In the genomic region with DNA sequence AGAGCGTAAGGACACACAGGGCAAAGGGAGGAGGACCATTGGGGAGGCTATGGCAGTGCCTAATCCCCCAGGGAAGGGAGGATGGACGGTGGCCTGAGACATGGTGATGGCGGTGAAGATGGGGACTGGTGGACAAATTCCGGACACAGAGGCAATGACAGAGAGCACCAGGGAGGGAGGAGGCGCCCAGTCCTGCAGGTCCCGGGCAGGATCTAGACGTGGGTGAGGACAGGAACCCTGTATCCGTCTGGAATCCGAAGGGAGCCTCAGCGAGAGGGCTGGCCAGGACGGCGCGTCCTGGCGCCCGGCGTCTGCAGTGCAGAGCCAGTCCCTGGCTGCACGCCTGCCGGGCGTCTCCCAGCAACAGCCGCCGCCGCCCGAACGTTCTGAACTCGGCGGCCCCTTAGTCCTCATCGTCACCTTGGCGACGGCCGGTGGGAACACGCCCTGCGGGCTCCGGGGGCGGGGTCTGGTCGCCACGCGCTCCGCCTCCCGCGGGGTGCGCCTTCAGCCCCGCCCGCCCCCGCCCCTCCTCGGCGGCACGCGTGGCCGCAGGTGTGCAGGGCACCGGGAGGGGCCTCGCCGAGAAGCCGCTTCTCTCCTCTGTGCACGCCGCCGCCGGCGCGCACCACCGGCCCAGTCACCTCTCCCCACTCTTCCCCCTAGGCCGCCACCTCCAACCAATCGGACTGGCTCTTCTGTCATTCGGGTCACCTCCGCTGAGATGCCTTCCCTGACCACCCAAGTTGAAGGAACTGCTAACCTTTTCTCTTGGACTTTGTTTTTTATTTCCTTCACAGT, we compare ENCODE assay signal across 1 cellular context.
A peak's percentile ranks its signal among the peaks of the same experiment; 100 is the strongest.
TF ChIP-seq lines count a peak whose summit lies in the region.

No MANE protein-coding gene starts in this region.

TF ChIP-seq in HepG2, 621 proteins besides CTCF, POLR2A, EP300 and RAD21 (continued from another document and continues in another):
- TF ChIP-seq, protein P1, sequence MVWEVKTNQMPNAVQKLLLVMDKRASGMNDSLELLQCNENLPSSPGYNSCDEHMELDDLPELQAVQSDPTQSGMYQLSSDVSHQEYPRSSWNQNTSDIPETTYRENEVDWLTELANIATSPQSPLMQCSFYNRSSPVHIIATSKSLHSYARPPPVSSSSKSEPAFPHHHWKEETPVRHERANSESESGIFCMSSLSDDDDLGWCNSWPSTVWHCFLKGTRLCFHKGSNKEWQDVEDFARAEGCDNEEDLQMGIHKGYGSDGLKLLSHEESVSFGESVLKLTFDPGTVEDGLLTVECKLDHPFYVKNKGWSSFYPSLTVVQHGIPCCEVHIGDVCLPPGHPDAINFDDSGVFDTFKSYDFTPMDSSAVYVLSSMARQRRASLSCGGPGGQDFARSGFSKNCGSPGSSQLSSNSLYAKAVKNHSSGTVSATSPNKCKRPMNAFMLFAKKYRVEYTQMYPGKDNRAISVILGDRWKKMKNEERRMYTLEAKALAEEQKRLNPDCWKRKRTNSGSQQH (CRISPR knock-in tag; IDR thresholded peaks at IDR 0.05; ENCODE audit: low read depth) = no peak
- peak; percentile 91 for TF ChIP-seq RFX1 (IDR thresholded peaks at IDR 0.05)
- no peak for TF ChIP-seq CCAR2 (optimal IDR thresholded peaks at IDR 0.05; ENCODE audit: low read depth, low read length)
- TF ChIP-seq ZNF660 (CRISPR knock-in tag; IDR thresholded peaks at IDR 0.05; ENCODE audit: borderline replicate concordance, low read depth) = no peak
- TF ChIP-seq, protein P2, sequence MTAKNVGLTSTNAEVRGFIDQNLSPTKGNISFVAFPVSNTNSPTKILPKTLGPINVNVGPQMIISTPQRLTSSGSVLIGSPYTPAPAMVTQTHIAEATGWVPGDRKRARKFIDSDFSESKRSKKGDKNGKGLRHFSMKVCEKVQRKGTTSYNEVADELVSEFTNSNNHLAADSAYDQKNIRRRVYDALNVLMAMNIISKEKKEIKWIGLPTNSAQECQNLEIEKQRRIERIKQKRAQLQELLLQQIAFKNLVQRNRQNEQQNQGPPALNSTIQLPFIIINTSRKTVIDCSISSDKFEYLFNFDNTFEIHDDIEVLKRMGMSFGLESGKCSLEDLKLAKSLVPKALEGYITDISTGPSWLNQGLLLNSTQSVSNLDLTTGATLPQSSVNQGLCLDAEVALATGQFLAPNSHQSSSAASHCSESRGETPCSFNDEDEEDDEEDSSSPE (CRISPR knock-in tag; IDR thresholded peaks at IDR 0.05) = no peak
- no peak for TF ChIP-seq MAFF (IDR thresholded peaks at IDR 0.05; ENCODE audit: low read depth, low read length)
- TF ChIP-seq, protein P3, sequence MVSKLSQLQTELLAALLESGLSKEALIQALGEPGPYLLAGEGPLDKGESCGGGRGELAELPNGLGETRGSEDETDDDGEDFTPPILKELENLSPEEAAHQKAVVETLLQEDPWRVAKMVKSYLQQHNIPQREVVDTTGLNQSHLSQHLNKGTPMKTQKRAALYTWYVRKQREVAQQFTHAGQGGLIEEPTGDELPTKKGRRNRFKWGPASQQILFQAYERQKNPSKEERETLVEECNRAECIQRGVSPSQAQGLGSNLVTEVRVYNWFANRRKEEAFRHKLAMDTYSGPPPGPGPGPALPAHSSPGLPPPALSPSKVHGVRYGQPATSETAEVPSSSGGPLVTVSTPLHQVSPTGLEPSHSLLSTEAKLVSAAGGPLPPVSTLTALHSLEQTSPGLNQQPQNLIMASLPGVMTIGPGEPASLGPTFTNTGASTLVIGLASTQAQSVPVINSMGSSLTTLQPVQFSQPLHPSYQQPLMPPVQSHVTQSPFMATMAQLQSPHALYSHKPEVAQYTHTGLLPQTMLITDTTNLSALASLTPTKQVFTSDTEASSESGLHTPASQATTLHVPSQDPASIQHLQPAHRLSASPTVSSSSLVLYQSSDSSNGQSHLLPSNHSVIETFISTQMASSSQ (IDR thresholded peaks at IDR 0.05; ENCODE audit: low read depth) = no peak
- TF ChIP-seq, protein P3 (CRISPR knock-in tag; IDR thresholded peaks at IDR 0.05; ENCODE audit: borderline replicate concordance) = no peak
- TF ChIP-seq, protein P4, sequence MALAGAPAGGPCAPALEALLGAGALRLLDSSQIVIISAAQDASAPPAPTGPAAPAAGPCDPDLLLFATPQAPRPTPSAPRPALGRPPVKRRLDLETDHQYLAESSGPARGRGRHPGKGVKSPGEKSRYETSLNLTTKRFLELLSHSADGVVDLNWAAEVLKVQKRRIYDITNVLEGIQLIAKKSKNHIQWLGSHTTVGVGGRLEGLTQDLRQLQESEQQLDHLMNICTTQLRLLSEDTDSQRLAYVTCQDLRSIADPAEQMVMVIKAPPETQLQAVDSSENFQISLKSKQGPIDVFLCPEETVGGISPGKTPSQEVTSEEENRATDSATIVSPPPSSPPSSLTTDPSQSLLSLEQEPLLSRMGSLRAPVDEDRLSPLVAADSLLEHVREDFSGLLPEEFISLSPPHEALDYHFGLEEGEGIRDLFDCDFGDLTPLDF (CRISPR knock-in tag; IDR thresholded peaks at IDR 0.05) = no peak
- TF ChIP-seq ATM (IDR thresholded peaks at IDR 0.05; ENCODE audit: borderline replicate concordance) = no peak
- TF ChIP-seq ZNF33B (CRISPR knock-in tag; IDR thresholded peaks at IDR 0.05) = no peak
- 0 out of 2 replicates have a peak, but pooled peaks have one; percentile 52 for TF ChIP-seq SALL2 (CRISPR knock-in tag; IDR thresholded peaks at IDR 0.05)
- TF ChIP-seq ARHGAP35 (CRISPR knock-in tag; IDR thresholded peaks at IDR 0.05; ENCODE audit: borderline replicate concordance) = no peak
- TF ChIP-seq RELA (CRISPR knock-in tag; IDR thresholded peaks at IDR 0.05) = no peak
- TF ChIP-seq, protein P5, sequence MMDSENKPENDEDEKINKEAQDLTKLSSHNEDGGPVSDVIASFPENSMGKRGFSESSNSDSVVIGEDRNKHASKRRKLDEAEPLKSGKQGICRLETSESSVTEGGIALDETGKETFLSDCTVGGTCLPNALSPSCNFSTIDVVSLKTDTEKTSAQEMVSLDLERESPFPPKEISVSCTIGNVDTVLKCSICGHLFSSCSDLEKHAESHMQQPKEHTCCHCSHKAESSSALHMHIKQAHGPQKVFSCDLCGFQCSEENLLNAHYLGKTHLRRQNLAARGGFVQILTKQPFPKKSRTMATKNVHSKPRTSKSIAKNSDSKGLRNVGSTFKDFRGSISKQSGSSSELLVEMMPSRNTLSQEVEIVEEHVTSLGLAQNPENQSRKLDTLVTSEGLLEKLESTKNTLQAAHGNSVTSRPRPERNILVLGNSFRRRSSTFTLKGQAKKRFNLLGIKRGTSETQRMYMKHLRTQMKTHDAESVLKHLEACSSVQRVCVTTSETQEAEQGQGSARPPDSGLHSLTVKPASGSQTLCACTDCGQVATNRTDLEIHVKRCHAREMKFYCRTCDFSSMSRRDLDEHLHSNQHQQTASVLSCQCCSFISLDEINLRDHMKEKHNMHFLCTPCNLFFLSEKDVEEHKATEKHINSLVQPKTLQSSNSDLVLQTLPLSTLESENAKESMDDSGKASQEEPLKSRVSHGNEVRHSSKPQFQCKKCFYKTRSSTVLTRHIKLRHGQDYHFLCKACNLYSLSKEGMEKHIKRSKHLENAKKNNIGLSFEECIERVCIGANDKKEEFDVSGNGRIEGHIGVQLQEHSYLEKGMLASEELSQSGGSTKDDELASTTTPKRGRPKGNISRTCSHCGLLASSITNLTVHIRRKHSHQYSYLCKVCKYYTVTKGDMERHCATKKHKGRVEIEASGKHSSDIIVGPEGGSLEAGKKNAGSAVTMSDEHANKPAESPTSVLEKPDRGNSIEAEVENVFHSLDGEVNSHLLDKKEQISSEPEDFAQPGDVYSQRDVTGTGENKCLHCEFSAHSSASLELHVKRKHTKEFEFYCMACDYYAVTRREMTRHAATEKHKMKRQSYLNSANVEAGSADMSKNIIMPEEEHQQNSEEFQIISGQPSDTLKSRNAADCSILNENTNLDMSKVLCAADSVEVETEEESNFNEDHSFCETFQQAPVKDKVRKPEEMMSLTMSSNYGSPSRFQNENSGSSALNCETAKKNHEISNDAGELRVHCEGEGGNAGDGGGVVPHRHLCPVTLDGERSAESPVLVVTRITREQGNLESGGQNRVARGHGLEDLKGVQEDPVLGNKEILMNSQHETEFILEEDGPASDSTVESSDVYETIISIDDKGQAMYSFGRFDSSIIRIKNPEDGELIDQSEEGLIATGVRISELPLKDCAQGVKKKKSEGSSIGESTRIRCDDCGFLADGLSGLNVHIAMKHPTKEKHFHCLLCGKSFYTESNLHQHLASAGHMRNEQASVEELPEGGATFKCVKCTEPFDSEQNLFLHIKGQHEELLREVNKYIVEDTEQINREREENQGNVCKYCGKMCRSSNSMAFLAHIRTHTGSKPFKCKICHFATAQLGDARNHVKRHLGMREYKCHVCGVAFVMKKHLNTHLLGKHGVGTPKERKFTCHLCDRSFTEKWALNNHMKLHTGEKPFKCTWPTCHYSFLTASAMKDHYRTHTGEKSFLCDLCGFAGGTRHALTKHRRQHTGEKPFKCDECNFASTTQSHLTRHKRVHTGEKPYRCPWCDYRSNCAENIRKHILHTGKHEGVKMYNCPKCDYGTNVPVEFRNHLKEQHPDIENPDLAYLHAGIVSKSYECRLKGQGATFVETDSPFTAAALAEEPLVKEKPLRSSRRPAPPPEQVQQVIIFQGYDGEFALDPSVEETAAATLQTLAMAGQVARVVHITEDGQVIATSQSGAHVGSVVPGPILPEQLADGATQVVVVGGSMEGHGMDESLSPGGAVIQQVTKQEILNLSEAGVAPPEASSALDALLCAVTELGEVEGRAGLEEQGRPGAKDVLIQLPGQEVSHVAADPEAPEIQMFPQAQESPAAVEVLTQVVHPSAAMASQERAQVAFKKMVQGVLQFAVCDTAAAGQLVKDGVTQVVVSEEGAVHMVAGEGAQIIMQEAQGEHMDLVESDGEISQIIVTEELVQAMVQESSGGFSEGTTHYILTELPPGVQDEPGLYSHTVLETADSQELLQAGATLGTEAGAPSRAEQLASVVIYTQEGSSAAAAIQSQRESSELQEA (CRISPR knock-in tag; IDR thresholded peaks at IDR 0.05; ENCODE audit: not compliant biosample characterization) = no peak
- TF ChIP-seq, protein P6, sequence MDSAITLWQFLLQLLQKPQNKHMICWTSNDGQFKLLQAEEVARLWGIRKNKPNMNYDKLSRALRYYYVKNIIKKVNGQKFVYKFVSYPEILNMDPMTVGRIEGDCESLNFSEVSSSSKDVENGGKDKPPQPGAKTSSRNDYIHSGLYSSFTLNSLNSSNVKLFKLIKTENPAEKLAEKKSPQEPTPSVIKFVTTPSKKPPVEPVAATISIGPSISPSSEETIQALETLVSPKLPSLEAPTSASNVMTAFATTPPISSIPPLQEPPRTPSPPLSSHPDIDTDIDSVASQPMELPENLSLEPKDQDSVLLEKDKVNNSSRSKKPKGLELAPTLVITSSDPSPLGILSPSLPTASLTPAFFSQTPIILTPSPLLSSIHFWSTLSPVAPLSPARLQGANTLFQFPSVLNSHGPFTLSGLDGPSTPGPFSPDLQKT (CRISPR knock-in tag; IDR thresholded peaks at IDR 0.05; ENCODE audit: borderline replicate concordance) = no peak
- no peak for TF ChIP-seq FOXK1 (CRISPR knock-in tag; IDR thresholded peaks at IDR 0.05; ENCODE audit: borderline replicate concordance, low read depth)
- no peak for TF ChIP-seq ELF3 (CRISPR knock-in tag; IDR thresholded peaks at IDR 0.05)
- no peak for TF ChIP-seq ZFP37 (CRISPR knock-in tag; IDR thresholded peaks at IDR 0.05; ENCODE audit: borderline replicate concordance)
- no peak for TF ChIP-seq ZNF451 (CRISPR knock-in tag; IDR thresholded peaks at IDR 0.05)
- TF ChIP-seq ZNF3 (CRISPR knock-in tag; IDR thresholded peaks at IDR 0.05) = no peak
- TF ChIP-seq, protein P7, sequence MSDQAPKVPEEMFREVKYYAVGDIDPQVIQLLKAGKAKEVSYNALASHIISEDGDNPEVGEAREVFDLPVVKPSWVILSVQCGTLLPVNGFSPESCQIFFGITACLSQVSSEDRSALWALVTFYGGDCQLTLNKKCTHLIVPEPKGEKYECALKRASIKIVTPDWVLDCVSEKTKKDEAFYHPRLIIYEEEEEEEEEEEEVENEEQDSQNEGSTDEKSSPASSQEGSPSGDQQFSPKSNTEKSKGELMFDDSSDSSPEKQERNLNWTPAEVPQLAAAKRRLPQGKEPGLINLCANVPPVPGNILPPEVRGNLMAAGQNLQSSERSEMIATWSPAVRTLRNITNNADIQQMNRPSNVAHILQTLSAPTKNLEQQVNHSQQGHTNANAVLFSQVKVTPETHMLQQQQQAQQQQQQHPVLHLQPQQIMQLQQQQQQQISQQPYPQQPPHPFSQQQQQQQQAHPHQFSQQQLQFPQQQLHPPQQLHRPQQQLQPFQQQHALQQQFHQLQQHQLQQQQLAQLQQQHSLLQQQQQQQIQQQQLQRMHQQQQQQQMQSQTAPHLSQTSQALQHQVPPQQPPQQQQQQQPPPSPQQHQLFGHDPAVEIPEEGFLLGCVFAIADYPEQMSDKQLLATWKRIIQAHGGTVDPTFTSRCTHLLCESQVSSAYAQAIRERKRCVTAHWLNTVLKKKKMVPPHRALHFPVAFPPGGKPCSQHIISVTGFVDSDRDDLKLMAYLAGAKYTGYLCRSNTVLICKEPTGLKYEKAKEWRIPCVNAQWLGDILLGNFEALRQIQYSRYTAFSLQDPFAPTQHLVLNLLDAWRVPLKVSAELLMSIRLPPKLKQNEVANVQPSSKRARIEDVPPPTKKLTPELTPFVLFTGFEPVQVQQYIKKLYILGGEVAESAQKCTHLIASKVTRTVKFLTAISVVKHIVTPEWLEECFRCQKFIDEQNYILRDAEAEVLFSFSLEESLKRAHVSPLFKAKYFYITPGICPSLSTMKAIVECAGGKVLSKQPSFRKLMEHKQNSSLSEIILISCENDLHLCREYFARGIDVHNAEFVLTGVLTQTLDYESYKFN (CRISPR knock-in tag; conservative IDR thresholded peaks at IDR 0.05) = 0 out of 2 replicates have a peak, but pooled peaks have one; percentile 25
- TF ChIP-seq ZKSCAN8 (CRISPR knock-in tag; IDR thresholded peaks at IDR 0.05; ENCODE audit: borderline replicate concordance) = no peak
- no peak for TF ChIP-seq RARA (CRISPR knock-in tag; IDR thresholded peaks at IDR 0.05)
- no peak for TF ChIP-seq EZH2 (conservative IDR thresholded peaks at IDR 0.05; ENCODE audit: low read depth, low read length)
- TF ChIP-seq ZNF839 (CRISPR knock-in tag; IDR thresholded peaks at IDR 0.05; ENCODE audit: borderline replicate concordance) = no peak
- TF ChIP-seq GTF3A (CRISPR knock-in tag; conservative IDR thresholded peaks at IDR 0.05) = no peak
- TF ChIP-seq, protein P8, sequence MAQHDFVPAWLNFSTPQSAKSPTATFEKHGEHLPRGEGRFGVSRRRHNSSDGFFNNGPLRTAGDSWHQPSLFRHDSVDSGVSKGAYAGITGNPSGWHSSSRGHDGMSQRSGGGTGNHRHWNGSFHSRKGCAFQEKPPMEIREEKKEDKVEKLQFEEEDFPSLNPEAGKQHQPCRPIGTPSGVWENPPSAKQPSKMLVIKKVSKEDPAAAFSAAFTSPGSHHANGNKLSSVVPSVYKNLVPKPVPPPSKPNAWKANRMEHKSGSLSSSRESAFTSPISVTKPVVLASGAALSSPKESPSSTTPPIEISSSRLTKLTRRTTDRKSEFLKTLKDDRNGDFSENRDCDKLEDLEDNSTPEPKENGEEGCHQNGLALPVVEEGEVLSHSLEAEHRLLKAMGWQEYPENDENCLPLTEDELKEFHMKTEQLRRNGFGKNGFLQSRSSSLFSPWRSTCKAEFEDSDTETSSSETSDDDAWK (CRISPR knock-in tag; IDR thresholded peaks at IDR 0.05) = no peak
- no peak for TF ChIP-seq KAT8 (CRISPR knock-in tag; IDR thresholded peaks at IDR 0.05)
